ENCODE assay signal across 31 cellular contexts in the genomic region with DNA sequence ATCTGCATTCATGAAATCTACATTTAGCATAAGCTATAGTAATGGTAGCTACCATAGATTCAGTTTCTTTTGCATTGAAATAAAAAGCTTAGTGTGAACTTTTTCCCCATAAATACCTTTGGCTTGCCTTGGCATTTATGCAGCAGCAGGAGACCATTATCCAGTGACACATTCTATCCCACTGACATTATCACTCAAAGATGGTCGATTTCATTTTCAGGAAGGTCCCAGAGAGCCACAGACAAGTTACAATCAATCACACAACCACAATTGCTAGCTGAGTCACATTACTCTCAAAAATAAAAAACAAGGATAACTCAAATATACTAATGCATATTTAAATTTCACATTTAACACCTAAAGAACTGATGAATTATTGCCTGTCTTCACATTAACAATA.
"Had no signal": no experiment of that assay in that cellular context is flagged by ENCODE, and none has a peak within 500 bp of the region (broad histone marks: within the 10 kb centered on the region; RNA-seq: fewer than 3 reads in every experiment).

No MANE protein-coding gene starts in this region.

- H3K4me3 ChIP-seq: body of pancreas, colonic mucosa, gastroesophageal sphincter, right lobe of liver, testis had no signal

- H3K36me3 Mint-ChIP-seq: activated CD4-positive, alpha-beta memory T cell treated with anti-CD3 and anti-CD28 coated beads for 36 hours; immature natural killer cell; naive thymus-derived CD8-positive, alpha-beta T cell had no signal

- H3K9me3 ChIP-seq: body of pancreas, colonic mucosa, gastroesophageal sphincter, neutrophil, right lobe of liver, testis had no signal

- H3K27ac ChIP-seq: body of pancreas, colonic mucosa, gastroesophageal sphincter, neutrophil, right lobe of liver, testis, WERI-Rb-1 had no signal

- H3K4me3 Mint-ChIP-seq: activated CD4-positive, alpha-beta memory T cell treated with anti-CD3 and anti-CD28 coated beads for 36 hours; activated CD4-positive, alpha-beta T cell treated with anti-CD3 and anti-CD28 coated beads, Interleukin-2, amount 10 ng/mL, durations not matched to agents 24 days and 14 days; activated T-cell treated with anti-CD3 and anti-CD28 coated beads, Interleukin-2, amount 50 U/mL, for 24 hours; activated T-helper 17 cell treated with anti-CD3 and anti-CD28 coated beads, Interleukin-2, amount 50 U/mL, for 72 hours; effector memory CD8-positive, alpha-beta T cell; immature natural killer cell; naive thymus-derived CD8-positive, alpha-beta T cell; T-helper 1 cell treated with Interleukin-12 subunit alpha and Interleukin-12 subunit beta and Interleukin-4 antibody, amounts not matched to agents 30 μg/mL and 1 μg/mL, for 36 hours had no signal

- H3K27me3 ChIP-seq: body of pancreas, colonic mucosa, gastroesophageal sphincter, neutrophil, right lobe of liver, testis had no signal

- H3K36me3 ChIP-seq: colonic mucosa, gastroesophageal sphincter, neutrophil, right lobe of liver, WERI-Rb-1 had no signal

- H3K4me1 Mint-ChIP-seq: activated CD4-positive, alpha-beta T cell treated with anti-CD3 and anti-CD28 coated beads, Interleukin-2, amount 10 ng/mL, durations not matched to agents 24 days and 14 days; activated T-helper 17 cell treated with anti-CD3 and anti-CD28 coated beads, Interleukin-2, amount 50 U/mL, for 72 hours; naive thymus-derived CD8-positive, alpha-beta T cell had no signal

- DNase-seq: activated CD4-positive, alpha-beta memory T cell treated with anti-CD3 and anti-CD28 coated beads for 36 hours; activated CD4-positive, alpha-beta T cell treated with anti-CD3 and anti-CD28 coated beads, Interleukin-2, amount 10 ng/mL, durations not matched to agents 24 days and 14 days; activated CD4-positive, CD25-positive, alpha-beta regulatory T cell treated with anti-CD3 and anti-CD28 coated beads, Interleukin-2, amount 50 U/mL, for 72 hours; activated CD8-positive, alpha-beta memory T cell treated with anti-CD3 and anti-CD28 coated beads, Interleukin-2, amount 50 U/mL, for 48 hours; activated gamma-delta T cell treated with Interleukin-2 at 50 U/mL for 16 hours; activated naive CD4-positive, alpha-beta T cell treated with anti-CD3 and anti-CD28 coated beads, Interleukin-2, amount 50 U/mL, for 16 hours; activated T-cell treated with anti-CD3 and anti-CD28 coated beads, Interleukin-2, amount 50 U/mL, for 24 hours; amygdala; body of pancreas; cerebellar nuclear complex; colonic mucosa; effector memory CD8-positive, alpha-beta T cell; erythroblast; hippocampal formation; immature natural killer cell; kidney; left colon; midbrain; naive thymus-derived CD8-positive, alpha-beta T cell; right lobe of liver; stimulated activated CD4-positive, alpha-beta T cell treated with anti-CD3 and anti-CD28 coated beads, Interleukin-12 subunit alpha, Interleukin-12 subunit beta, amount 100 ng/mL, for 4 hours; stimulated activated CD4-positive, alpha-beta T cell treated with anti-CD3 and anti-CD28 coated beads, Interleukin-4, amount 100 ng/mL, for 1 hour; stimulated activated naive CD8-positive, alpha-beta T cell treated with anti-CD3 and anti-CD28 coated beads, Interleukin-15, Interleukin-2, amounts not matched to agents 100 U/mL and 50 U/mL, for 24 hours; T-helper 9 cell; testis; trophoblast cell; WERI-Rb-1 had no signal

- H3K4me1 ChIP-seq: body of pancreas, colonic mucosa, gastroesophageal sphincter, right lobe of liver, testis had no signal

- H3K27ac Mint-ChIP-seq: activated CD4-positive, alpha-beta memory T cell treated with anti-CD3 and anti-CD28 coated beads for 36 hours; activated CD4-positive, alpha-beta T cell treated with anti-CD3 and anti-CD28 coated beads, Interleukin-2, amount 10 ng/mL, durations not matched to agents 24 days and 14 days; activated T-cell treated with anti-CD3 and anti-CD28 coated beads, Interleukin-2, amount 50 U/mL, for 24 hours; activated T-helper 17 cell treated with anti-CD3 and anti-CD28 coated beads, Interleukin-2, amount 50 U/mL, for 72 hours; effector memory CD8-positive, alpha-beta T cell; naive thymus-derived CD8-positive, alpha-beta T cell; T-helper 1 cell treated with Interleukin-12 subunit alpha and Interleukin-12 subunit beta and Interleukin-4 antibody, amounts not matched to agents 30 μg/mL and 1 μg/mL, for 36 hours had no signal

- H3K27me3 Mint-ChIP-seq: activated CD4-positive, alpha-beta memory T cell treated with anti-CD3 and anti-CD28 coated beads for 36 hours; activated CD4-positive, alpha-beta T cell treated with anti-CD3 and anti-CD28 coated beads, Interleukin-2, amount 10 ng/mL, durations not matched to agents 24 days and 14 days; activated T-cell treated with anti-CD3 and anti-CD28 coated beads, Interleukin-2, amount 50 U/mL, for 24 hours; activated T-helper 17 cell treated with anti-CD3 and anti-CD28 coated beads, Interleukin-2, amount 50 U/mL, for 72 hours; effector memory CD8-positive, alpha-beta T cell; naive thymus-derived CD8-positive, alpha-beta T cell had no signal

- H3K9me3 Mint-ChIP-seq: T-helper 1 cell treated with Interleukin-12 subunit alpha and Interleukin-12 subunit beta and Interleukin-4 antibody, amounts not matched to agents 30 μg/mL and 1 μg/mL, for 36 hours had no signal
